20 cellular contexts compared by ENCODE assay signal in genomic region chr2:45614330-45614729, GRCh38. TPM values are rescaled to one million over a fixed set of nuclear protein-coding genes. Genes with fewer than 3 reads are reported as not detected.
DNase-seq lines count a peak whose midpoint lies in the region; ATAC-seq and TF ChIP-seq lines count a peak whose summit lies in the region.
"Had no signal": no experiment of that assay in that cellular context is flagged by ENCODE, and none has a peak within 500 bp of the region (broad histone marks: within the 10 kb centered on the region; RNA-seq: fewer than 3 reads in every experiment).

No MANE protein-coding gene starts in this region.

- DNase-seq in Ammon's horn (ENCODE audit: low spot score) (peak; percentile 18), cardiac fibroblast (ENCODE audit: low read depth in 2 of 2) (peak; percentile 3 to 19), globus pallidus (ENCODE audit: low spot score) (peak; percentile 11), pons (ENCODE audit: low spot score) (peak; percentile 20), NCI-H748 (lab: John Stamatoyannopoulos, UW; ENCODE audit: unreplicated experiment) (no peak), mucosa of gallbladder (ENCODE audit: low spot score) (no peak), SHP77 (lab: John Stamatoyannopoulos, UW) (no peak)
- DNase-seq: CD4-positive, alpha-beta T cell; DND-41; HCEC 1CT; Karpas-422; NCI-H1417; NCI-H187; NCI-H69; NK-92 treated with Interleukin-12 subunit alpha and Interleukin-12 subunit beta, amount 100 ng/mL, for 24 hours; SJCRH30 had no signal

- no peak for ATAC-seq in HG02938 (IDR thresholded peaks at IDR 0.05; ENCODE audit: unreplicated experiment)
- ATAC-seq: GM23338, Panc1 had no signal

- H3K4me3 ChIP-seq in cardiac fibroblast (replicated peaks in 1 of 2; ENCODE audit: low read depth in 2 of 2, low read length in 2 of 2) = no peak overlapping the region
- H3K4me3 ChIP-seq: BLaER1, GM23338, SJCRH30 had no signal

- no peak for TF ChIP-seq CTCF in cardiac fibroblast (IDR thresholded peaks at IDR 0.05; ENCODE audit: low read depth, low read length)

RNA-seq across cellular contexts. Expression of gene SRBD1, which starts 3.3 kb away (rescaled TPM):
- total RNA-seq in mucosa of gallbladder = 13.6 TPM

RNA-seq across cellular contexts. Expression of gene PRKCE, which starts 37.1 kb away (rescaled TPM):
- 20.8 TPM for total RNA-seq in mucosa of gallbladder

Comparison
In these comparisons a context has a peak if more than half of its experiments do, and no peak if none do; other contexts are left out.
1. DNase-seq: peak in Ammon's horn (single experiment), cardiac fibroblast (2 of 2), globus pallidus (single experiment) and pons (single experiment); none in NCI-H748 (single experiment), mucosa of gallbladder (single experiment) and SHP77 (0 of 2).